10 cellular contexts compared by ENCODE assay signal in the genomic region with DNA sequence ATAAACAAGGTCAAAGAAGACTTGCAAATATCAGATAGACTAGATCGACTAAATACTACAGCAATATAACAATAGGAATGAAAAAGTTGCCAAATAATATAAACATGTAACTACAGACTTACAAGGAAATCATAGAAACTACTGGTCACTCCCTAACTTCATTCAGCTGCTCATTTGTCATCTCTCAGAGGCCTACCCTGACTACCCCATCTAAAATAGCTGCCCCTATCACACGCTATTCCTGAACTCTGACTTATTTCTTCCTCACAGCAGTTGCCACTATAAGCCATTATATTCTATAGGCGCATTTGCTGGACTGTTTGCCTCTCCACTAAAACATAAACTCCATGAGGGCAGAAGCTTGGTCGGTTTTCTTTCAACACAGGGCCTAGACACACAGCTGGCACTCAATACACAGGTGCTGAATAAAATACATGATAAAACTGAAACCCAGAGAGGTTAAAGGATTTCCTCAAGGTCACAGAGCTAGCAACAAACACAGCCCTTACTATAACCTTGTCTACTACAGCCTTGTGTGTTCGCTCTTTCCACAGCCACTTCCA. TPM values are rescaled to one million over a fixed set of nuclear protein-coding genes. Genes with fewer than 3 reads are reported as not detected.
DNase-seq lines count a peak whose midpoint lies in the region; ATAC-seq and TF ChIP-seq lines count a peak whose summit lies in the region.
"Had no signal": no experiment of that assay in that cellular context is flagged by ENCODE, and none has a peak within 500 bp of the region (broad histone marks: within the 10 kb centered on the region; RNA-seq: fewer than 3 reads in every experiment).

No MANE protein-coding gene starts in this region.

- peaks cover 0 to 64% (median 39%) of the 10 kb centered on the region in 9 donors for H3K4me1 ChIP-seq in heart right ventricle
- peaks cover 40% of the 10 kb centered on the region for H3K4me1 ChIP-seq in iPS-20b (ENCODE audit: insufficient read depth, low read length)

- peak in 1 of 8 donors; percentile 26 for ATAC-seq in heart right ventricle
- ATAC-seq in Right ventricle myocardium inferior = no peak
- ATAC-seq in GM18909 (IDR thresholded peaks at IDR 0.05; ENCODE audit: poor library complexity, unreplicated experiment) = no peak

- no peak for TF ChIP-seq CTCF in heart right ventricle (IDR thresholded peaks at IDR 0.05)
- TF ChIP-seq CTCF in type B pancreatic cell (conservative IDR thresholded peaks at IDR 0.05) = no peak

- no peaks in the 10 kb centered on the region for H3K36me3 ChIP-seq in heart right ventricle
- no peaks in the 10 kb centered on the region for H3K36me3 ChIP-seq in iPS-20b (ENCODE audit: insufficient read depth, low read depth, low read length)

- H3K27ac Mint-ChIP-seq in activated naive CD8-positive, alpha-beta T cell = no peak overlapping the region
- peak overlapping the region; percentile 97 for H3K27ac Mint-ChIP-seq in type B pancreatic cell

- intact Hi-C loops in heart right ventricle (cut with DNase I) (loop anchor here in 2 of 10 donors (5.0 to 10.0 kb wide), 2 partner anchors 32 to 50 kb away; no protein-coding TSS in a partner anchor), Right ventricle myocardium inferior (cut with DNase I) (no loop called here)

- WGBS in heart right ventricle, 2 donors = 53 to 56% methylated on average over 5 of the region's 5 CpGs

- H3K9ac ChIP-seq in iPS-20b (ENCODE audit: low read depth, low read length) = peak overlapping the region; percentile 86; the same call in 1 of the 2 replicates

- no peaks in the 10 kb centered on the region for H3K27me3 ChIP-seq in heart right ventricle
- H3K27me3 ChIP-seq in iPS-20b (ENCODE audit: insufficient read depth, low read length) = peaks cover 9% of the 10 kb centered on the region; the same call in 1 of the 2 replicates

- DNase-seq in heart right ventricle (no peak), Right ventricle myocardium inferior (ENCODE audit: missing footprints) (no peak), type B pancreatic cell (ENCODE audit: extremely low spot score, unreplicated experiment) (no peak), GOT3 (lab: John Stamatoyannopoulos, UW) (no peak), NCI-H446 (lab: John Stamatoyannopoulos, UW) (no peak)
- DNase-seq: activated CD4-positive, alpha-beta T cell treated with anti-CD3 and anti-CD28 coated beads for 4 hours; NCI-H1105 had no signal

- peak overlapping the region in 9 of 10 donors; percentile 66 to 98 (median 87) for H3K4me3 ChIP-seq in heart right ventricle
- peak overlapping the region; percentile 95 for H3K4me3 ChIP-seq in iPS-20b (ENCODE audit: low read length)

- H3K27ac ChIP-seq in heart right ventricle (peak overlapping the region in 9 of 10 donors; percentile 54 to 96 (median 94)), iPS-20b (ENCODE audit: low read length) (no peak overlapping the region)

- peaks cover 2% of the 10 kb centered on the region for H3K36me3 Mint-ChIP-seq in activated naive CD8-positive, alpha-beta T cell
- H3K36me3 Mint-ChIP-seq in type B pancreatic cell = peaks cover 5% of the 10 kb centered on the region

- H3K4me3 Mint-ChIP-seq in activated naive CD8-positive, alpha-beta T cell = peak overlapping the region; percentile 98
- peak overlapping the region; percentile 97 for H3K4me3 Mint-ChIP-seq in type B pancreatic cell

- H3K9me3 ChIP-seq in heart right ventricle (no peaks in the 10 kb centered on the region), iPS-20b (ENCODE audit: insufficient read depth, low read depth, low read length) (no peaks in the 10 kb centered on the region)

- H3K27me3 Mint-ChIP-seq in activated naive CD8-positive, alpha-beta T cell = no peaks in the 10 kb centered on the region
- H3K27me3 Mint-ChIP-seq in type B pancreatic cell = peaks cover 4% of the 10 kb centered on the region

- no peaks in the 10 kb centered on the region for H3K9me3 Mint-ChIP-seq in activated naive CD8-positive, alpha-beta T cell (ENCODE audit: low read depth)
- peaks cover 4% of the 10 kb centered on the region for H3K9me3 Mint-ChIP-seq in type B pancreatic cell

- peaks cover 58% of the 10 kb centered on the region for H3K4me1 Mint-ChIP-seq in activated naive CD8-positive, alpha-beta T cell (ENCODE audit: low read depth)
- H3K4me1 Mint-ChIP-seq in type B pancreatic cell (ENCODE audit: unreplicated experiment) = peaks cover 38% of the 10 kb centered on the region

RNA-seq across cellular contexts. Expression of a gene that starts 1.8 kb away (rescaled TPM):
- 100 to 1,000 TPM in 2 of 10 donors, 10 to 100 TPM in 8; 37.0 to 102 (median 67.8) TPM for total RNA-seq in heart right ventricle
- polyA plus RNA-seq in heart right ventricle = 10 to 100 TPM in 1 of 2 donors, 1 to 10 TPM in 1; 8.6 to 12.2 TPM
- total RNA-seq in Right ventricle myocardium inferior = 39.8 TPM
- 26.1 and 34.3 TPM in 2 replicates for total RNA-seq in type B pancreatic cell (ENCODE audit: low replicate concordance)
